In genomic region chr9:129131300-129132145, GRCh38 we compare ENCODE assay signal across 7 cellular contexts. TPM values are rescaled to one million over a fixed set of nuclear protein-coding genes. Genes with fewer than 3 reads are reported as not detected.
A peak's percentile ranks its signal among the peaks of the same experiment; 100 is the strongest.
DNase-seq lines count a peak whose midpoint lies in the region; TF ChIP-seq lines count a peak whose summit lies in the region.

No MANE protein-coding gene starts in this region.

- H3K27ac ChIP-seq in uterus, result peak overlapping the region in 1 of 2 donors; percentile 35

- H3K4me1 ChIP-seq in uterus, result no peaks in the 10 kb centered on the region

- peak in 1 of 2 donors; percentile 16 for TF ChIP-seq POLR2A in uterus (IDR thresholded peaks at IDR 0.05)

- DNase-seq in HuH-7.5 (ENCODE audit: low spot score) (peak; percentile 93), SKM-1 treated with dmso at 0.1 percent for 144 hours (lab: John Stamatoyannopoulos, UW; ENCODE audit: unreplicated experiment) (peak; percentile 44), head of caudate nucleus (peak; percentile 58 to 93 (median 82)), progenitor cell of endocrine pancreas (ENCODE audit: low spot score, unreplicated experiment) (peak; percentile 78), uterus (peak; percentile 72 to 80)
- peak; percentile 87 for DNase-seq in activated naive CD4-positive, alpha-beta T cell treated with Interleukin-2 at 50 U/mL for 16 hours

- no peaks in the 10 kb centered on the region for H3K27me3 ChIP-seq in uterus

- H3K36me3 Mint-ChIP-seq in progenitor cell of endocrine pancreas (ENCODE audit: insufficient read depth), result peaks cover 20% of the 10 kb centered on the region

- H3K9me3 Mint-ChIP-seq in progenitor cell of endocrine pancreas (ENCODE audit: low read depth), result no peaks in the 10 kb centered on the region

- H3K4me3 ChIP-seq in uterus, result no peak overlapping the region

- no peaks in the 10 kb centered on the region for H3K9me3 ChIP-seq in uterus

- no peaks in the 10 kb centered on the region for H3K27me3 Mint-ChIP-seq in progenitor cell of endocrine pancreas

- intact Hi-C loops in head of caudate nucleus (cut with DNase I), result loop anchor here (10.0 kb wide), 1 partner anchor 653 kb away; no protein-coding TSS in a partner anchor
- intact Hi-C loops in uterus (cut with DNase I; ENCODE audit: low total_unique reads), result no loop called here

- TF ChIP-seq CTCF in GM12873 (IDR thresholded peaks at IDR 0.05; ENCODE audit: insufficient read depth, low read depth, low read length, missing control alignments) (peak; percentile 100), progenitor cell of endocrine pancreas (IDR thresholded peaks at IDR 0.05; ENCODE audit: unreplicated experiment) (peak; percentile 97), uterus (IDR thresholded peaks at IDR 0.05) (peak; percentile 92 to 98 (median 95))

- H3K4me1 Mint-ChIP-seq in progenitor cell of endocrine pancreas (ENCODE audit: low read depth), result no peaks in the 10 kb centered on the region

- no peaks in the 10 kb centered on the region for H3K36me3 ChIP-seq in uterus

- H3K27ac Mint-ChIP-seq in progenitor cell of endocrine pancreas, result no peak overlapping the region

- no peak overlapping the region for H3K4me3 Mint-ChIP-seq in progenitor cell of endocrine pancreas (ENCODE audit: low read depth)

RNA-seq across cellular contexts. Expression of gene PTPA, which starts 20.3 kb away (rescaled TPM):
- total RNA-seq in progenitor cell of endocrine pancreas (135 and 145 TPM in 2 replicates), uterus (100 to 1,000 TPM in 1 of 4 donors, 10 to 100 TPM in 3; 28.9 to 107 (median 62.1) TPM)

RNA-seq across cellular contexts. Expression of gene CRAT, which starts 20.9 kb away (rescaled TPM):
- total RNA-seq in progenitor cell of endocrine pancreas (19.0 and 20.5 TPM in 2 replicates), uterus (10 to 100 TPM; 20.0 to 42.4 (median 27.4) TPM)

RNA-seq across cellular contexts. Expression of gene IER5L, which starts 46.5 kb away (rescaled TPM):
- total RNA-seq in progenitor cell of endocrine pancreas (21.8 and 22.6 TPM in 2 replicates), uterus (10 to 100 TPM in 2 of 4 donors, 1 to 10 TPM in 2; 1.8 to 31.0 (median 14.5) TPM)

RNA-seq across cellular contexts. Expression of gene DOLPP1, which starts 50.6 kb away (rescaled TPM):
- total RNA-seq in progenitor cell of endocrine pancreas, result 29.1 and 29.3 TPM in 2 replicates
- total RNA-seq in uterus, result 10 to 100 TPM in 1 of 4 donors, 1 to 10 TPM in 2, not detected in 1; 1.0 to 10.2 (median 9.7) TPM
